9 cellular contexts compared by ENCODE assay signal in genomic region chr17:50062323-50063243, GRCh38.
DNase-seq lines count a peak whose midpoint lies in the region.
"Had no signal": no experiment of that assay in that cellular context is flagged by ENCODE, and none has a peak within 500 bp of the region (broad histone marks: within the 10 kb centered on the region; RNA-seq: fewer than 3 reads in every experiment).

No MANE protein-coding gene starts in this region.

- peak; percentile 99 for DNase-seq in ELR (ENCODE audit: low read depth)
- peak; percentile 96 to 98 for DNase-seq in SW 1271 (lab: John Stamatoyannopoulos, UW)
- DNase-seq in glomerular visceral epithelial cell (ENCODE audit: extremely low spot score) = peak; percentile 100
- peak; percentile 54 for DNase-seq in skeletal muscle cell (ENCODE audit: low read depth)
- DNase-seq in cerebellar cortex (ENCODE audit: low spot score) = no peak
- DNase-seq in activated CD4-positive, alpha-beta T cell treated with anti-CD3 and anti-CD28 coated beads for 1 hour = no peak
- DNase-seq in activated CD4-positive, CD25-positive, alpha-beta regulatory T cell (lab: John Stamatoyannopoulos, UW) = no peak
- no peak for DNase-seq in NCI-H1417 treated with DMSO at 0.1 percent for 48 hours (lab: John Stamatoyannopoulos, UW)
- DNase-seq: activated CD8-positive, alpha-beta T cell treated with anti-CD3 and anti-CD28 coated beads, Interleukin-2, amount 10 ng/mL, durations not matched to agents 7 days and 5 days had no signal

- H3K4me3 ChIP-seq in skeletal muscle cell (ENCODE audit: low read depth, low read length) = no peak overlapping the region

Comparison
In these comparisons a context has a peak if more than half of its experiments do, and no peak if none do; other contexts are left out.
1. DNase-seq: peak in ELR (single experiment), SW 1271 (2 of 2), glomerular visceral epithelial cell (single experiment) and skeletal muscle cell (single experiment); none in cerebellar cortex (single experiment), activated CD4-positive, alpha-beta T cell treated with anti-CD3 and anti-CD28 coated beads for 1 hour (single experiment), activated CD4-positive, CD25-positive, alpha-beta regulatory T cell (0 of 4) and NCI-H1417 treated with DMSO at 0.1 percent for 48 hours (single experiment).